ENCODE assay signal across 9 cellular contexts in genomic region chr22:24181088-24181995, GRCh38. TPM values are rescaled to one million over a fixed set of nuclear protein-coding genes. Genes with fewer than 3 reads are reported as not detected.
DNase-seq lines count a peak whose midpoint lies in the region; ATAC-seq and TF ChIP-seq lines count a peak whose summit lies in the region.
"Had no signal": no experiment of that assay in that cellular context is flagged by ENCODE, and none has a peak within 500 bp of the region (broad histone marks: within the 10 kb centered on the region; RNA-seq: fewer than 3 reads in every experiment).

Gene SUSD2, plus strand, starts transcription at chr22:24181487. Its CDS starts 33 bp downstream, at chr22:24181520.

- H2AFZ ChIP-seq in SK-N-SH (ENCODE audit: low read depth): no peak within 1 kb of the TSS

- CTCF ChIA-PET in SK-N-SH (lab: Yijun Ruan, JAX): interaction anchor here (1.0 to 3.2 kb wide), 4 partner anchors 8 to 61 kb away, joined by 3 to 24 read pairs (median 8); no protein-coding TSS in a partner anchor

- H4K20me1 ChIP-seq in SK-N-SH (ENCODE audit: insufficient read depth): no peaks in the 10 kb centered on the region

- H3K4me3 ChIP-seq in SK-N-SH (ENCODE audit: low read depth in 2 of 2, low read length in 1 of 2) (no peak within 1 kb of the TSS), right lobe of liver (no peak within 1 kb of the TSS), upper lobe of left lung (peak within 1 kb of the TSS in 3 of 4 donors; percentile 41 to 50 (median 43))

- POLR2A ChIA-PET in SK-N-SH (lab: Yijun Ruan, JAX): no interaction called here

- TF ChIP-seq POLR2A in right lobe of liver (IDR thresholded peaks at IDR 0.05) (no peak), upper lobe of left lung (IDR thresholded peaks at IDR 0.05) (peak in 1 of 4 donors; percentile 72)

- H3K9me3 ChIP-seq in SK-N-SH (no peaks in the 10 kb centered on the region), right lobe of liver (no peaks in the 10 kb centered on the region), upper lobe of left lung (no peaks in the 10 kb centered on the region)

- ATAC-seq in SK-N-SH treated with all-trans-retinoic acid at 6 μM for 48 hours: peak; percentile 3; the same call in 1 of the 3 replicates
- ATAC-seq in right lobe of liver: peak; percentile 78 to 86 (median 78)
- ATAC-seq in upper lobe of left lung (ENCODE audit: low FRiP score in 2 of 2): peak; percentile 46 to 47
- ATAC-seq in HG03175 (IDR thresholded peaks at IDR 0.05; ENCODE audit: unreplicated experiment): no peak
- no peak for ATAC-seq in GM21515 (IDR thresholded peaks at IDR 0.05; ENCODE audit: unreplicated experiment)

- no peak within 1 kb of the TSS for H3K9ac ChIP-seq in SK-N-SH

- peaks cover 11% of the 10 kb centered on the region for H3K4me1 Mint-ChIP-seq in chondrocyte (ENCODE audit: low read depth)

- H3K36me3 Mint-ChIP-seq in chondrocyte (ENCODE audit: low read depth): no peaks in the 10 kb centered on the region

- H3K79me2 ChIP-seq in SK-N-SH (ENCODE audit: insufficient read depth): no peaks in the 10 kb centered on the region

- H3K4me2 ChIP-seq in SK-N-SH: no peak within 1 kb of the TSS

- TF ChIP-seq RAD21 in SK-N-SH (IDR thresholded peaks at IDR 0.05; ENCODE audit: low read length): no peak

- TF ChIP-seq EP300 in SK-N-SH (IDR thresholded peaks at IDR 0.05; ENCODE audit: borderline replicate concordance in 1 of 2, low read depth in 1 of 2, low read length in 1 of 2) (no peak), upper lobe of left lung (IDR thresholded peaks at IDR 0.05) (no peak)

- no peaks in the 10 kb centered on the region for H3F3A ChIP-seq in SK-N-SH (replicated peaks; ENCODE audit: insufficient read depth)

- no peak for TF ChIP-seq CTCF in SK-N-SH (IDR thresholded peaks at IDR 0.05)
- no peak for TF ChIP-seq CTCF in chondrocyte (IDR thresholded peaks at IDR 0.05)
- no peak for TF ChIP-seq CTCF in right lobe of liver (IDR thresholded peaks at IDR 0.05)
- TF ChIP-seq CTCF in upper lobe of left lung (IDR thresholded peaks at IDR 0.05): no peak

- H3K27ac Mint-ChIP-seq in chondrocyte (ENCODE audit: unreplicated experiment): no peak within 1 kb of the TSS

- 85% methylated on average over 19 of the region's 35 CpGs for WGBS in SK-N-SH (ENCODE audit: low lambda C conversion rate)
- WGBS in right lobe of liver (ENCODE audit: insufficient coverage, low coverage, low lambda C conversion rate, missing lambda C conversion rate): 43% methylated on average over 5 of the region's 35 CpGs
- 74 to 78% methylated on average over 8 to 22 of the region's 35 CpGs for WGBS in upper lobe of left lung, 2 donors

- no peak for DNase-seq in SK-N-SH
- DNase-seq in chondrocyte (ENCODE audit: low spot score): peak; percentile 84
- DNase-seq in right lobe of liver: peak; percentile 64 to 74 (median 69)
- DNase-seq in upper lobe of left lung: peak; percentile 70 to 88
- no peak for DNase-seq in activated gamma-delta T cell (lab: John Stamatoyannopoulos, UW)
- DNase-seq: activated naive CD4-positive, alpha-beta T cell had no signal

- no peak within 1 kb of the TSS for H3K4me3 Mint-ChIP-seq in chondrocyte (ENCODE audit: unreplicated experiment)

- peaks cover 0 to 12% of the 10 kb centered on the region in 2 experiments for H3K36me3 ChIP-seq in SK-N-SH (replicated peaks in 1 of 2; ENCODE audit: control insufficient read depth in 1 of 2, insufficient read depth in 2 of 2, low read length in 1 of 2)
- no peaks in the 10 kb centered on the region for H3K36me3 ChIP-seq in right lobe of liver
- H3K36me3 ChIP-seq in upper lobe of left lung: peaks cover under 1 to 42% (median 36%) of the 10 kb centered on the region in 4 donors

- peaks cover 0 to 12% of the 10 kb centered on the region in 2 experiments; a peak in 1 of 4 replicates for H3K4me1 ChIP-seq in SK-N-SH (ENCODE audit: control insufficient read depth in 1 of 2, insufficient read depth in 2 of 2, low read depth in 1 of 2, low read length in 1 of 2)
- H3K4me1 ChIP-seq in right lobe of liver: peaks cover 0 to 5% (median 0%) of the 10 kb centered on the region in 4 donors
- H3K4me1 ChIP-seq in upper lobe of left lung: peaks cover 6 to 55% (median 27%) of the 10 kb centered on the region in 4 donors

- H3K9me3 Mint-ChIP-seq in chondrocyte (ENCODE audit: low read depth): no peaks in the 10 kb centered on the region

- no peaks in the 10 kb centered on the region for H3K27me3 ChIP-seq in SK-N-SH (ENCODE audit: insufficient read depth)
- no peaks in the 10 kb centered on the region for H3K27me3 ChIP-seq in right lobe of liver
- no peaks in the 10 kb centered on the region for H3K27me3 ChIP-seq in upper lobe of left lung

- no peaks in the 10 kb centered on the region for H3K27me3 Mint-ChIP-seq in chondrocyte (ENCODE audit: low read depth)

- intact Hi-C loops in right lobe of liver (cut with DNase I): loop anchor here in 1 of 2 donors (10.0 kb wide), 1 partner anchor 53 kb away; no protein-coding TSS in a partner anchor

- peak within 1 kb of the TSS in 1 of 2 experiments; percentile 28; a peak in 1 of 4 replicates for H3K27ac ChIP-seq in SK-N-SH (ENCODE audit: low read depth in 2 of 2, low read length in 1 of 2)
- H3K27ac ChIP-seq in right lobe of liver: no peak within 1 kb of the TSS
- peak within 1 kb of the TSS; percentile 29 to 89 (median 74) for H3K27ac ChIP-seq in upper lobe of left lung

- no peaks in the 10 kb centered on the region for H3K9me2 ChIP-seq in SK-N-SH

TF ChIP-seq in SK-N-SH treated with all-trans-retinoic acid at 6 μM for 48 hours, 23 proteins besides CTCF, POLR2A, EP300 and RAD21:
- TF ChIP-seq CSDC2 (CRISPR knock-in tag; IDR thresholded peaks at IDR 0.05): no peak
- no peak for TF ChIP-seq GLIS3 (CRISPR knock-in tag; IDR thresholded peaks at IDR 0.05)
- TF ChIP-seq TCF4 (CRISPR knock-in tag; IDR thresholded peaks at IDR 0.05; ENCODE audit: borderline replicate concordance): no peak
- no peak for TF ChIP-seq ESRRG (CRISPR knock-in tag; IDR thresholded peaks at IDR 0.05)
- TF ChIP-seq SNAI2 (CRISPR knock-in tag; IDR thresholded peaks at IDR 0.05): no peak
- TF ChIP-seq ZNF8 (CRISPR knock-in tag; IDR thresholded peaks at IDR 0.05): no peak

TF ChIP-seq in SK-N-SH, 30 proteins besides CTCF, POLR2A, EP300 and RAD21:
- TF ChIP-seq FOXM1 (IDR thresholded peaks at IDR 0.05; ENCODE audit: low read depth) (no peak), NRF1 (IDR thresholded peaks at IDR 0.05; ENCODE audit: low read depth, low read length) (no peak), RFX5 (IDR thresholded peaks at IDR 0.05; ENCODE audit: low read length) (no peak), REST (IDR thresholded peaks at IDR 0.05; ENCODE audit: low read depth, low read length) (no peak), POLR2AphosphoS5 (IDR thresholded peaks at IDR 0.05; ENCODE audit: low read depth, low read length) (no peak), CHD2 (IDR thresholded peaks at IDR 0.05; ENCODE audit: low read length, partially characterized antibody) (no peak), MXI1 (IDR thresholded peaks at IDR 0.05; ENCODE audit: low read depth, low read length) (no peak)
TF ChIP-seq in SK-N-SH: peak in this region for 0.

RNA-seq across cellular contexts. Expression of gene SUSD2, which starts in this region (rescaled TPM):
- polyA plus RNA-seq in SK-N-SH (2012; rRNA removed): 0.76 and 0.82 TPM in 2 replicates
- polyA plus RNA-seq in SK-N-SH (2012; cell fraction: cytosol; rRNA removed): 0.18 and 0.26 TPM in 2 replicates
- polyA plus RNA-seq in SK-N-SH (2012; cell fraction: nucleus; rRNA removed): 1.7 and 2.2 TPM in 2 replicates
- total RNA-seq in chondrocyte (0.34 to 1.00 TPM (median 0.65 TPM) in 3 replicates), right lobe of liver (1 to 10 TPM in 4 of 6 experiments, under 1 TPM in 2; 0.61 to 6.8 (median 2.0) TPM), upper lobe of left lung (100 to 1,000 TPM; 191 to 645 (median 348) TPM)

Comparison
In these comparisons a context has a peak if more than half of its experiments do, and no peak if none do; other contexts are left out.
1. RNA of gene SUSD2 (total RNA-seq): 191 to 645 TPM in upper lobe of left lung; 0.61 to 6.8 TPM in right lobe of liver and 0.34 to 1.00 TPM in chondrocyte; every median in the first group is over 10 times any median in the second.
2. Peak in DNase-seq in chondrocyte; RNA of the gene not detected or under 1 TPM.
3. ATAC-seq: peak in SK-N-SH treated with all-trans-retinoic acid at 6 μM for 48 hours (single experiment), right lobe of liver (4 of 4) and upper lobe of left lung (2 of 2); none in HG03175 (single experiment) and GM21515 (single experiment).
4. DNase-seq: peak in right lobe of liver (3 of 3) and upper lobe of left lung (2 of 2); none in SK-N-SH (single experiment) and activated gamma-delta T cell (single experiment).
5. H3K27ac ChIP-seq: peak in upper lobe of left lung (4 of 4); none in right lobe of liver (0 of 3).
6. H3K4me3 ChIP-seq: peak in upper lobe of left lung (3 of 4); none in SK-N-SH (0 of 2) and right lobe of liver (0 of 3).